In the genomic region with DNA sequence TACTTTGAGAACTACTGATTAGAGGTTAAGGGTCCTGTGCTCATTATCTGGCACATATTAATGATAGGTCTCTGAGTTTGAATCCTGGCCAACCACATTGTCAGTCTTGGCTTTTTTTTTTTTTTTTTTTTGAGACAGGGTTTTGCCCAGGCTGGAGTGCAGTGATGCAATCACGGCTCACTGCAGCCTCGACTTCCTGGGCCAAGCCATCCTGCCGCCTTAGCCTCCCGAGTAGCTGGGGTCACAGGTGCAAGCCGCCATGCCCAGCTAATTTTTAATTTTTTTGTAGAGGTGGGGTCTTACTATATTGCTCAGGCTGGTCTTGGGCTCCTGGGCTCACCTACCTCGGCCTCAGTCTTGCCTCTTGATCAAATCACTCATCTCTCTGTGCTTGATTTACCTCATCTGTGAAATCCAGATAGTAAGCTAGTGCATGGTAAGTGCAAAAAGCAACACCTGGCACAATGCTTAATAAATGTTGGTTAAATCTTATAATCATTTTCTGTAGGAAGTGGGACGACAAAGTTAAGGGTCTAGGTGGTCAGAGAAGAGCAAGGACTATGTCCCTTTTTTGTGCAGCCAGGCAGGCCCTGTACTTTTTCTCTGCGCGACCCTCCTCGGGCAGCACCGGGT, we compare ENCODE assay signal across 8 cellular contexts. TPM values are rescaled to one million over a fixed set of nuclear protein-coding genes. Genes with fewer than 3 reads are reported as not detected.
DNase-seq lines count a peak whose midpoint lies in the region; ATAC-seq, FAIRE-seq and TF ChIP-seq lines count a peak whose summit lies in the region.

No MANE protein-coding gene starts in this region.

- H3K27me3 Mint-ChIP-seq in activated B cell treated with CpG ODN at 0.5 μM for 24 hours = no peaks in the 10 kb centered on the region

- H3K27ac ChIP-seq in iPS-18a (ENCODE audit: low read length) (peak overlapping the region; percentile 43), stomach smooth muscle (ENCODE audit: low read length) (peak overlapping the region; percentile 74)

- no peaks in the 10 kb centered on the region for H3K9me3 Mint-ChIP-seq in activated B cell treated with CpG ODN at 0.5 μM for 24 hours

- H3K27me3 ChIP-seq in iPS-18a (ENCODE audit: control insufficient read depth, insufficient read depth, low read length) = no peaks in the 10 kb centered on the region
- no peaks in the 10 kb centered on the region for H3K27me3 ChIP-seq in stomach smooth muscle (ENCODE audit: control insufficient read depth in 1 of 2, insufficient read depth in 2 of 2, low read length in 2 of 2)

- ATAC-seq in activated B cell treated with CpG ODN at 0.5 μM for 24 hours (ENCODE audit: low read depth) = no peak

- intact Hi-C loops in activated B cell treated with CpG ODN at 0.5 μM for 24 hours (cut with micrococcal nuclease) = loop anchor here (1.0 to 10.0 kb wide), 8 partner anchors 53 to 1762 kb away; a partner anchor contains a TSS

- peaks cover 23% of the 10 kb centered on the region for H3K4me1 Mint-ChIP-seq in activated B cell treated with CpG ODN at 0.5 μM for 24 hours

- H3K36me3 ChIP-seq in iPS-18a (ENCODE audit: control insufficient read depth, low read depth, low read length) = no peaks in the 10 kb centered on the region
- H3K36me3 ChIP-seq in stomach smooth muscle (ENCODE audit: control insufficient read depth in 2 of 2, insufficient read depth in 2 of 2, low read length in 2 of 2) = no peaks in the 10 kb centered on the region

- POLR2A ChIA-PET in activated B cell treated with CpG ODN at 0.5 μM for 24 hours (lab: Charles Lee) = interaction anchor here (0.7 to 4.8 kb wide), 3 partner anchors 54 to 468 kb away, joined by 6 to 84 read pairs (median 8); a partner anchor contains a TSS

- TF ChIP-seq CTCF in activated B cell treated with CpG ODN at 0.5 μM for 24 hours (IDR thresholded peaks at IDR 0.05) = no peak

- DNase-seq in DMS53 (lab: John Stamatoyannopoulos, UW) (peak; percentile 51), DMS53 treated with DMSO at 0.1 percent for 48 hours (lab: John Stamatoyannopoulos, UW; ENCODE audit: unreplicated experiment) (no peak), activated B cell treated with CpG ODN at 0.5 μM for 24 hours (no peak), D341Med (ENCODE audit: low spot score) (no peak), occipital lobe (lab: John Stamatoyannopoulos, UW) (no peak), GM12891 (ENCODE audit: insufficient read length, low spot score) (no peak)

- peak overlapping the region; percentile 95 for H3K27ac Mint-ChIP-seq in activated B cell treated with CpG ODN at 0.5 μM for 24 hours

- peak overlapping the region; percentile 75 for H3K9ac ChIP-seq in iPS-18a (ENCODE audit: low read length)
- peak overlapping the region; percentile 58 to 78 for H3K9ac ChIP-seq in stomach smooth muscle (ENCODE audit: low read length in 2 of 2)

- CTCF ChIA-PET in activated B cell treated with CpG ODN at 0.5 μM for 24 hours (lab: Charles Lee) = interaction anchor here (1.6 to 2.4 kb wide), 3 partner anchors 52 to 503 kb away, joined by 4 to 14 read pairs (median 9); a partner anchor contains a TSS

- H3K4me3 ChIP-seq in iPS-18a (ENCODE audit: low read length) (peak overlapping the region; percentile 80), stomach smooth muscle (ENCODE audit: low read length in 2 of 2) (peak overlapping the region; percentile 78 to 89)

- peak overlapping the region; percentile 92 for H3K4me3 Mint-ChIP-seq in activated B cell treated with CpG ODN at 0.5 μM for 24 hours

- H3K9me3 ChIP-seq in iPS-18a (ENCODE audit: control insufficient read depth, low read depth, low read length) (no peaks in the 10 kb centered on the region), stomach smooth muscle (ENCODE audit: control insufficient read depth in 2 of 2, low read length in 2 of 2) (no peaks in the 10 kb centered on the region)

- H3K36me3 Mint-ChIP-seq in activated B cell treated with CpG ODN at 0.5 μM for 24 hours (ENCODE audit: low read depth) = peaks cover 1% of the 10 kb centered on the region

- H3K4me1 ChIP-seq in iPS-18a (ENCODE audit: control insufficient read depth, low read depth, low read length) (peaks cover 5% of the 10 kb centered on the region), stomach smooth muscle (ENCODE audit: control insufficient read depth, insufficient read depth, low read length) (peaks cover 14% of the 10 kb centered on the region)

- FAIRE-seq in GM12891 (lab: Jason Lieb, UNC) = no peak

- no peak for TF ChIP-seq POLR2A in GM12891 (IDR thresholded peaks at IDR 0.05; ENCODE audit: low read depth, low read length)

TF ChIP-seq in GM12891, 5 proteins besides CTCF, POLR2A, EP300 and RAD21:
- no peak for TF ChIP-seq POU2F2 (IDR thresholded peaks at IDR 0.05; ENCODE audit: low read depth, low read length)
- TF ChIP-seq PAX5 (IDR thresholded peaks at IDR 0.05; ENCODE audit: insufficient read depth, low read length, severe bottlenecking) = no peak
- no peak for TF ChIP-seq TAF1 (IDR thresholded peaks at IDR 0.05; ENCODE audit: low read depth, low read length)
- no peak for TF ChIP-seq POLR2AphosphoS5 (IDR thresholded peaks at IDR 0.05; ENCODE audit: low read depth, low read length)
- no peak for TF ChIP-seq SPI1 (IDR thresholded peaks at IDR 0.05; ENCODE audit: low read depth, low read length)

RNA-seq across cellular contexts. Expression of a gene that starts 0.4 kb away (rescaled TPM):
- total RNA-seq in activated B cell treated with CpG ODN at 0.5 μM for 24 hours (31.2 and 31.8 TPM in 2 replicates), occipital lobe (39.5 TPM)
- 46.1 TPM for polyA plus RNA-seq in GM12891 (2012; ENCODE audit: low read depth, missing spikeins)

RNA-seq across cellular contexts. Expression of a gene that starts 53.6 kb away (rescaled TPM):
- total RNA-seq in activated B cell treated with CpG ODN at 0.5 μM for 24 hours (58.0 and 59.4 TPM in 2 replicates), occipital lobe (31.5 TPM)
- polyA plus RNA-seq in GM12891 (2012; ENCODE audit: low read depth, missing spikeins) = 8.6 TPM
